Comparison of ENCODE assay signal across 21 cellular contexts in genomic region chr3:149233323-149233722, GRCh38. TPM values are rescaled to one million over a fixed set of nuclear protein-coding genes. Genes with fewer than 3 reads are reported as not detected.
A peak's percentile ranks its signal among the peaks of the same experiment; 100 is the strongest.
DNase-seq lines count a peak whose midpoint lies in the region; ATAC-seq, FAIRE-seq and TF ChIP-seq lines count a peak whose summit lies in the region.
"Had no signal": no experiment of that assay in that cellular context is flagged by ENCODE, and none has a peak within 500 bp of the region (broad histone marks: within the 10 kb centered on the region; RNA-seq: fewer than 3 reads in every experiment).

No MANE protein-coding gene starts in this region.

- H2AFZ ChIP-seq in H1 (ENCODE audit: low read length), result peak overlapping the region; percentile 85
- H2AFZ ChIP-seq: GM23248 had no signal

- H3K23me2 ChIP-seq in H1 (ENCODE audit: low read depth, low read length), result no peaks in the 10 kb centered on the region; the same call in 1 of the 2 replicates

- peak overlapping the region; percentile 80; the same call in 1 of the 2 replicates for H2BK20ac ChIP-seq in H1 (ENCODE audit: low read length)

- H3K4me1 Mint-ChIP-seq in glutamatergic neuron (ENCODE audit: low read depth, unreplicated experiment), result no peaks in the 10 kb centered on the region

- H3K18ac ChIP-seq in H1 (ENCODE audit: extremely low read depth, low read length) (peak overlapping the region; percentile 90), mesendoderm (ENCODE audit: low read length) (peak overlapping the region; percentile 69)

- TF ChIP-seq CTCF in H1 (IDR thresholded peaks at IDR 0.05; ENCODE audit: control extremely low read depth in 1 of 3, insufficient read depth in 1 of 3, low read depth in 1 of 3, low read length in 3 of 3) (no peak), heart left ventricle (IDR thresholded peaks at IDR 0.05) (no peak), glutamatergic neuron (IDR thresholded peaks at IDR 0.05; ENCODE audit: partially characterized antibody, unreplicated experiment) (no peak)

- no peaks in the 10 kb centered on the region for H4K20me1 ChIP-seq in H1 (replicated peaks in 1 of 2; ENCODE audit: control insufficient read depth in 1 of 2, insufficient read depth in 2 of 2, low read length in 2 of 2)

- TF ChIP-seq POLR2A in H1 (IDR thresholded peaks at IDR 0.05; ENCODE audit: control extremely low read depth in 1 of 2, low read depth in 2 of 2, low read length in 2 of 2), result no peak
- TF ChIP-seq POLR2A in heart left ventricle (IDR thresholded peaks at IDR 0.05), result no peak

- H3K23ac ChIP-seq in H1 (ENCODE audit: insufficient read length), result no peak overlapping the region
- H3K23ac ChIP-seq in mesendoderm (ENCODE audit: low read length), result no peak overlapping the region

- H3K79me2 ChIP-seq in H1 (ENCODE audit: control insufficient read depth in 1 of 2, insufficient read depth in 2 of 2, low read length in 2 of 2) (no peaks in the 10 kb centered on the region), mesendoderm (ENCODE audit: control insufficient read depth, insufficient read depth, low read length) (no peaks in the 10 kb centered on the region)

- no peak for FAIRE-seq in H1 (lab: Jason Lieb, UNC)
- FAIRE-seq: GM12892 had no signal

- H3K9me3 Mint-ChIP-seq in glutamatergic neuron (ENCODE audit: unreplicated experiment), result peaks cover 1% of the 10 kb centered on the region

- peak overlapping the region; percentile 36 for H2BK120ac ChIP-seq in H1 (replicated peaks; ENCODE audit: low read depth, low read length)
- no peak overlapping the region for H2BK120ac ChIP-seq in mesendoderm (ENCODE audit: low read depth, low read length)

- H2BK15ac ChIP-seq in H1 (ENCODE audit: low read length), result no peak overlapping the region
- no peak overlapping the region for H2BK15ac ChIP-seq in mesendoderm (replicated peaks; ENCODE audit: low read depth)

- no peak overlapping the region for H3K4me2 ChIP-seq in H1 (ENCODE audit: insufficient read depth in 1 of 2, low read depth in 2 of 2, low read length in 2 of 2)
- no peak overlapping the region for H3K4me2 ChIP-seq in mesendoderm (ENCODE audit: low read length)

- DNase-seq in ELF-1 (ENCODE audit: low read depth, low spot score) (peak; percentile 53), OCI-M1 (lab: John Stamatoyannopoulos, UW) (peak; percentile 83), H1 (ENCODE audit: low read depth in 1 of 2, low spot score in 2 of 2) (no peak), mesendoderm (peak; percentile 82), heart left ventricle (no peak), glutamatergic neuron (no peak)
- DNase-seq: DND-41; GF-D8; GM23248; KBM-7; NCI-H1436; NCI-H2081; NCI-H226; NCI-H524 treated with DMSO at 0.1 percent for 48 hours; NK-92 treated with Interleukin-12 subunit alpha and Interleukin-12 subunit beta, amount 100 ng/mL, for 24 hours; RPMI8226 had no signal

- no peak overlapping the region for H3K9ac ChIP-seq in H1 (replicated peaks in 1 of 4; ENCODE audit: extremely low read depth in 1 of 4, low read depth in 3 of 4, low read length in 3 of 4)
- no peak overlapping the region for H3K9ac ChIP-seq in mesendoderm (ENCODE audit: low read length)
- H3K9ac ChIP-seq: GM23248 had no signal

- H4K91ac ChIP-seq in H1 (replicated peaks; ENCODE audit: insufficient read length, low read length), result peak overlapping the region; percentile 50

- no peak overlapping the region for H3K4me3 Mint-ChIP-seq in glutamatergic neuron (ENCODE audit: unreplicated experiment)

- H3K14ac ChIP-seq in H1 (ENCODE audit: insufficient read length), result no peak overlapping the region

- no peak overlapping the region for H3K27ac Mint-ChIP-seq in glutamatergic neuron (ENCODE audit: unreplicated experiment)

- peaks cover 0 to 6% (median 4%) of the 10 kb centered on the region in 4 experiments; a peak in 4 of 7 replicates for H3K4me1 ChIP-seq in H1 (replicated peaks in 1 of 4; ENCODE audit: control insufficient read depth in 3 of 4, insufficient read depth in 4 of 4, low read length in 3 of 4)
- H3K4me1 ChIP-seq in mesendoderm (ENCODE audit: control insufficient read depth, low read depth, low read length), result no peaks in the 10 kb centered on the region
- peaks cover 0 to 20% (median 0%) of the 10 kb centered on the region in 12 donors for H3K4me1 ChIP-seq in heart left ventricle

- H4K5ac ChIP-seq in H1 (ENCODE audit: insufficient read length, low read depth, low read length) (no peak overlapping the region), mesendoderm (ENCODE audit: low read length) (no peak overlapping the region)

- no peaks in the 10 kb centered on the region for H3K79me1 ChIP-seq in H1 (ENCODE audit: low read depth, low read length)
- no peaks in the 10 kb centered on the region for H3K79me1 ChIP-seq in mesendoderm (ENCODE audit: low read length)

- H3K27me3 ChIP-seq in H1 (replicated peaks in 1 of 4; ENCODE audit: control insufficient read depth in 3 of 4, extremely low read depth in 1 of 4, insufficient read depth in 3 of 4, low read length in 3 of 4) (0 out of 7 replicates have a peak, but pooled peaks cover 0 to 2% (median 0%) of the 10 kb centered on the region in 4 experiments), mesendoderm (ENCODE audit: insufficient read depth, low read length, poor library complexity) (no peaks in the 10 kb centered on the region), heart left ventricle (peaks cover 0 to 4% (median 0%) of the 10 kb centered on the region in 9 donors)

- no peak overlapping the region for H2AK5ac ChIP-seq in H1 (ENCODE audit: low read depth, low read length)
- no peak overlapping the region for H2AK5ac ChIP-seq in mesendoderm (ENCODE audit: low read length)

- no peak overlapping the region for H3K56ac ChIP-seq in H1 (replicated peaks; ENCODE audit: insufficient read length, low read depth, low read length)
- H3K56ac ChIP-seq in mesendoderm (ENCODE audit: low read length), result no peak overlapping the region

- no peak for ATAC-seq in HG02885 (IDR thresholded peaks at IDR 0.05; ENCODE audit: poor library complexity, unreplicated experiment)
- ATAC-seq in heart left ventricle, result no peak

- H3K9me3 ChIP-seq in H1 (ENCODE audit: insufficient read depth in 2 of 2, low read depth in 1 of 2, low read length in 1 of 2), result no peaks in the 10 kb centered on the region
- H3K9me3 ChIP-seq in heart left ventricle, result peaks cover 0 to 5% (median 0%) of the 10 kb centered on the region in 12 donors

- no peak; a peak in 1 of 4 replicates for TF ChIP-seq RAD21 in H1 (IDR thresholded peaks at IDR 0.05 in 1 of 2, conservative IDR thresholded peaks at IDR 0.05 in 1 of 2; ENCODE audit: low read depth in 2 of 2, low read length in 2 of 2)

- CTCF ChIA-PET in H1 (lab: Charles Lee; ENCODE audit: partially characterized antibody), result interaction anchor here (0.7 to 1.4 kb wide), 2 partner anchors 20 to 191 kb away, joined by 3 read pairs; no protein-coding TSS in a partner anchor

- POLR2A ChIA-PET in H1 (lab: Charles Lee; ENCODE audit: partially characterized antibody), result interaction anchor here (0.8 to 1.2 kb wide), 2 partner anchors 35 to 113 kb away, joined by 3 read pairs; no protein-coding TSS in a partner anchor

- no peak overlapping the region for H3K27ac ChIP-seq in H1 (ENCODE audit: low read depth, low read length)
- no peak overlapping the region for H3K27ac ChIP-seq in mesendoderm (ENCODE audit: low read depth, low read length)
- no peak overlapping the region for H3K27ac ChIP-seq in heart left ventricle
- H3K27ac ChIP-seq: C4-2B, GM23248 had no signal

- H3K4me3 ChIP-seq in H1 (ENCODE audit: extremely low read depth in 1 of 4, insufficient read depth in 2 of 4, low read depth in 3 of 4, low read length in 4 of 4), result no peak overlapping the region
- H3K4me3 ChIP-seq in mesendoderm (ENCODE audit: low read length), result no peak overlapping the region
- H3K4me3 ChIP-seq in heart left ventricle, result no peak overlapping the region
- H3K4me3 ChIP-seq: GM23248 had no signal

- H2BK5ac ChIP-seq in H1 (ENCODE audit: low read depth, low read length), result peak overlapping the region; percentile 66; the same call in 1 of the 2 replicates
- H2BK5ac ChIP-seq in mesendoderm (ENCODE audit: low read length), result no peak overlapping the region

- peak overlapping the region; percentile 69; the same call in 1 of the 2 replicates for H2BK12ac ChIP-seq in H1 (ENCODE audit: low read depth, low read length)

- no peaks in the 10 kb centered on the region; a peak in 1 of 8 replicates for H3K36me3 ChIP-seq in H1 (ENCODE audit: control insufficient read depth in 2 of 4, insufficient read depth in 4 of 4, low read length in 3 of 4)
- H3K36me3 ChIP-seq in mesendoderm (ENCODE audit: control insufficient read depth, insufficient read depth, low read length), result no peaks in the 10 kb centered on the region
- H3K36me3 ChIP-seq in heart left ventricle, result no peaks in the 10 kb centered on the region

- H3K36me3 Mint-ChIP-seq in glutamatergic neuron (ENCODE audit: unreplicated experiment), result peaks cover 8% of the 10 kb centered on the region

- TF ChIP-seq EP300 in H1 (IDR thresholded peaks at IDR 0.05; ENCODE audit: borderline replicate concordance in 1 of 2, low read depth in 2 of 2, low read length in 2 of 2), result no peak

- peaks cover 4% of the 10 kb centered on the region for H3K27me3 Mint-ChIP-seq in glutamatergic neuron (ENCODE audit: unreplicated experiment)

- no peak overlapping the region for H3K4ac ChIP-seq in H1 (replicated peaks; ENCODE audit: insufficient read length, low read depth, low read length)
- no peak overlapping the region for H3K4ac ChIP-seq in mesendoderm (ENCODE audit: low read depth, low read length)

- intact Hi-C loops in heart left ventricle (cut with DNase I), result no loop called here

- WGBS in H1 (ENCODE audit: extremely low coverage in 1 of 2, insufficient coverage in 1 of 2, insufficient read length in 1 of 2, insufficient replicate concordance in 2 of 2, low coverage in 1 of 2, low lambda C conversion rate in 2 of 2, missing lambda C conversion rate in 1 of 2), 2 experiments, result 79% methylated on average over 4 of the region's 4 CpGs; no CpG with 5 or more reads in 1 of the 2 experiments
- WGBS in mesendoderm (ENCODE audit: extremely low coverage, insufficient coverage, low lambda C conversion rate), result no CpG with 5 or more reads among the region's 4 CpGs
- WGBS in heart left ventricle, 4 donors, result 59 to 68% (median 62%) methylated on average over 4 of the region's 4 CpGs

- H4K8ac ChIP-seq in H1 (ENCODE audit: extremely low read depth, insufficient read depth, low read length), result no peak overlapping the region
- no peak overlapping the region for H4K8ac ChIP-seq in mesendoderm (ENCODE audit: low read depth, low read length)

RNA-seq across cellular contexts. Expression of gene CP, which starts 11.7 kb away (rescaled TPM):
- 2.1 and 2.6 TPM in 2 replicates for total RNA-seq in H1 (2021; fragmentation: NEBNext Ultra II Directional; extraction: Animal tissue kit (Norgen Biotek cat#: 25700))
- polyA plus RNA-seq in H1 (2011; rRNA removed), result 0.32 and 0.46 TPM in 2 replicates
- 0.97 TPM for polyA plus RNA-seq in H1 (2011; cell fraction: cytosol; rRNA removed)
- polyA plus RNA-seq in H1 (2011; cell fraction: nucleus; rRNA removed), result 1.0 TPM
- polyA plus RNA-seq in H1 (2012, experiment 1 of 2), result 0.78 to 2.9 TPM (median 1.2 TPM) in 4 replicates
- polyA plus RNA-seq in H1 (2012, experiment 2 of 2), result not detected
- 3.0 TPM for polyA plus RNA-seq in H1 (2013, experiment 1 of 2)
- 3.2 TPM for polyA plus RNA-seq in H1 (2013, experiment 2 of 2)
- 1.5 TPM in 2 replicates for polyA minus RNA-seq in H1 (2011; rRNA and poly(A)+ RNA removed)
- polyA minus RNA-seq in H1 (2011; cell fraction: cytosol; rRNA and poly(A)+ RNA removed), result not detected
- polyA minus RNA-seq in H1 (2011; cell fraction: nucleus; rRNA and poly(A)+ RNA removed), result 5.9 TPM
- polyA plus RNA-seq in mesendoderm (2013, experiment 1 of 2), result 2.4 TPM
- 2.6 TPM for polyA plus RNA-seq in mesendoderm (2013, experiment 2 of 2)
- total RNA-seq in heart left ventricle, result 1 to 10 TPM in 8 of 9 donors, under 1 TPM in 1; 0.68 to 5.5 (median 3.5) TPM
- polyA plus RNA-seq in heart left ventricle, result 1 to 10 TPM in 1 of 2 donors, under 1 TPM in 1; 0.84 to 3.6 TPM
- total RNA-seq in glutamatergic neuron (ENCODE audit: unreplicated experiment), result not detected
- total RNA-seq: A673, GM23248, OCI-LY7 had no signal
- polyA plus RNA-seq: GM23248 had no signal

Comparison
In these comparisons a context has a peak if more than half of its experiments do, and no peak if none do; other contexts are left out.
1. DNase-seq: peak in ELF-1 (single experiment), OCI-M1 (single experiment) and mesendoderm (single experiment); none in H1 (0 of 2), heart left ventricle (0 of 5) and glutamatergic neuron (single experiment).